ENCODE assay signal across 20 cellular contexts in genomic region chr3:146128179-146128578, GRCh38. TPM values are rescaled to one million over a fixed set of nuclear protein-coding genes. Genes with fewer than 3 reads are reported as not detected.
A peak's percentile ranks its signal among the peaks of the same experiment; 100 is the strongest.
DNase-seq lines count a peak whose midpoint lies in the region; ATAC-seq, FAIRE-seq and TF ChIP-seq lines count a peak whose summit lies in the region.
"Had no signal": no experiment of that assay in that cellular context is flagged by ENCODE, and none has a peak within 500 bp of the region (broad histone marks: within the 10 kb centered on the region; RNA-seq: fewer than 3 reads in every experiment).

No MANE protein-coding gene starts in this region.

- no peak overlapping the region for H3K4me3 Mint-ChIP-seq in osteocyte (ENCODE audit: unreplicated experiment)
- H3K4me3 Mint-ChIP-seq: CD4-positive, alpha-beta T cell; H9 had no signal

- CTCF ChIA-PET in HepG2 (lab: Yijun Ruan, JAX; ENCODE audit: low intra/inter-chr PET ratio, low total read pairs), result no interaction called here

- no peaks in the 10 kb centered on the region for H3K9me3 ChIP-seq in HepG2 (ENCODE audit: low read length)
- no peaks in the 10 kb centered on the region for H3K9me3 ChIP-seq in smooth muscle cell (replicated peaks; ENCODE audit: low read depth)
- no peaks in the 10 kb centered on the region for H3K9me3 ChIP-seq in aorta (ENCODE audit: control insufficient read depth, low read length)
- H3K9me3 ChIP-seq: Caco-2 had no signal

- peaks cover 1 to 28% of the 10 kb centered on the region in 2 experiments; a peak in 4 of 5 replicates for H3K36me3 ChIP-seq in HepG2 (replicated peaks in 1 of 2; ENCODE audit: control insufficient read depth in 1 of 2, insufficient read depth in 2 of 2, low read length in 2 of 2)
- no peaks in the 10 kb centered on the region for H3K36me3 ChIP-seq in smooth muscle cell (ENCODE audit: low read depth)
- no peaks in the 10 kb centered on the region for H3K36me3 ChIP-seq in aorta (ENCODE audit: control insufficient read depth in 1 of 2, insufficient read depth in 2 of 2, low read length in 1 of 2)

- TF ChIP-seq POLR2A in HepG2 (IDR thresholded peaks at IDR 0.05; ENCODE audit: insufficient read depth in 1 of 2, low read depth in 2 of 2, low read length in 2 of 2), result no peak

- in situ Hi-C loops in HepG2 (cut with HindIII; ENCODE audit: extremely low pct_ligation_motif_present, low pct_unique_long_range_greater_than_20kb), result no loop called here

- TF ChIP-seq EP300 in HepG2 (IDR thresholded peaks at IDR 0.05; ENCODE audit: low read depth in 2 of 2, low read length in 2 of 2) (no peak), HepG2 (CRISPR knock-in tag; IDR thresholded peaks at IDR 0.05; ENCODE audit: borderline replicate concordance) (no peak)

- TF ChIP-seq RAD21 in HepG2 (CRISPR knock-in tag; IDR thresholded peaks at IDR 0.05), result no peak

- H3K4me2 ChIP-seq in HepG2 (ENCODE audit: low read depth, low read length) (no peak overlapping the region), smooth muscle cell (peak overlapping the region; percentile 64)

- H2AFZ ChIP-seq in HepG2 (ENCODE audit: low read length) (no peak overlapping the region), smooth muscle cell (ENCODE audit: low read depth) (no peak overlapping the region)

- H3K9ac ChIP-seq in HepG2 (ENCODE audit: insufficient read depth, low read depth, low read length), result no peak overlapping the region
- H3K9ac ChIP-seq in smooth muscle cell (ENCODE audit: low read depth), result no peak overlapping the region

- no peak for FAIRE-seq in HepG2 (lab: Jason Lieb, UNC)
- FAIRE-seq: GM12892, GM18507 had no signal

- H3K27me3 Mint-ChIP-seq in osteocyte (ENCODE audit: unreplicated experiment), result no peaks in the 10 kb centered on the region
- H3K27me3 Mint-ChIP-seq: CD4-positive, alpha-beta T cell had no signal

- DNase-seq in NCI-H146 (lab: John Stamatoyannopoulos, UW) (peak; percentile 26), NCI-H146 treated with DMSO at 0.1 percent for 48 hours (lab: John Stamatoyannopoulos, UW; ENCODE audit: unreplicated experiment) (no peak), HepG2 (ENCODE audit: low spot score) (no peak), smooth muscle cell (lab: John Stamatoyannopoulos, UW; ENCODE audit: unreplicated experiment) (no peak), HCEC 1CT (no peak), aorta (no peak), osteocyte (ENCODE audit: extremely low spot score, unreplicated experiment) (no peak)
- DNase-seq: AML-193; Caco-2; CD4-positive, alpha-beta T cell; DMS153; DMS79; GDM1; GOT3; H9 had no signal

- intact Hi-C loops in HepG2 (cut with micrococcal nuclease; ENCODE audit: unreplicated experiment) (loop anchor here (5.0 kb wide), 1 partner anchor 34 kb away; the partner anchor contains the start of gene PLOD2), aorta (cut with DNase I) (loop anchor here (5.0 kb wide), 1 partner anchor 34 kb away; the partner anchor contains the start of gene PLOD2 (in 2 of the 2))

- H3K27me3 ChIP-seq in HepG2 (ENCODE audit: control insufficient read depth in 1 of 2, insufficient read depth in 2 of 2, low read length in 2 of 2) (no peaks in the 10 kb centered on the region), smooth muscle cell (ENCODE audit: low read depth) (no peaks in the 10 kb centered on the region), aorta (ENCODE audit: control insufficient read depth in 1 of 2, insufficient read depth in 2 of 2, low read length in 1 of 2) (no peaks in the 10 kb centered on the region)

- H3K4me1 ChIP-seq in HepG2 (ENCODE audit: insufficient read depth, low read length), result peaks cover 66% of the 10 kb centered on the region
- H3K4me1 ChIP-seq in smooth muscle cell (ENCODE audit: low read depth), result peaks cover 19% of the 10 kb centered on the region
- peaks cover 0 to 8% of the 10 kb centered on the region in 2 donors for H3K4me1 ChIP-seq in aorta (ENCODE audit: control insufficient read depth in 1 of 2, insufficient read depth in 2 of 2, low read length in 2 of 2)
- H3K4me1 ChIP-seq: Caco-2 had no signal

- no TSS peak for BruUV-seq in HepG2 (replicated peaks; lab: Mats Ljungman, UMichigan)

- 95% methylated on average over 1 of the region's 1 CpG for whole genome bisulfite sequencing in HepG2 (ENCODE audit: low lambda C conversion rate)
- WGBS in smooth muscle cell (ENCODE audit: low lambda C conversion rate), result 94% methylated on average over 1 of the region's 1 CpG
- 84 to 86% methylated on average over 1 of the region's 1 CpG for WGBS in aorta, 2 donors

- H3K79me2 ChIP-seq in HepG2 (ENCODE audit: insufficient read depth, low read length) (peaks cover 93% of the 10 kb centered on the region), smooth muscle cell (ENCODE audit: low read depth) (peaks cover 92% of the 10 kb centered on the region)

- peaks cover 6% of the 10 kb centered on the region for H3K36me3 Mint-ChIP-seq in osteocyte (ENCODE audit: unreplicated experiment)

- H3K9me3 Mint-ChIP-seq in osteocyte (ENCODE audit: unreplicated experiment), result peaks cover 3% of the 10 kb centered on the region
- H3K9me3 Mint-ChIP-seq: CD4-positive, alpha-beta T cell; H9 had no signal

- H4K20me1 ChIP-seq in HepG2 (ENCODE audit: insufficient read depth, low read length) (peaks cover 75% of the 10 kb centered on the region), smooth muscle cell (ENCODE audit: low read depth) (peaks cover 82% of the 10 kb centered on the region)

- POLR2A ChIA-PET in HepG2 (lab: Yijun Ruan, JAX), result interaction anchor here (1.6 kb wide), 1 partner anchor 33 kb away, joined by 9 read pairs; the partner anchor contains the start of gene PLOD2

- H3K27ac Mint-ChIP-seq in osteocyte (ENCODE audit: unreplicated experiment), result no peak overlapping the region
- H3K27ac Mint-ChIP-seq: CD4-positive, alpha-beta T cell; H9 had no signal

- peaks cover 84% of the 10 kb centered on the region for H3K4me1 Mint-ChIP-seq in osteocyte (ENCODE audit: unreplicated experiment)
- H3K4me1 Mint-ChIP-seq: H9 had no signal

- H3K27ac ChIP-seq in HepG2 (ENCODE audit: extremely low read length, insufficient read depth, low read length) (no peak overlapping the region), smooth muscle cell (ENCODE audit: low read depth) (peak overlapping the region; percentile 94), aorta (ENCODE audit: low read depth in 1 of 2, low read length in 2 of 2) (no peak overlapping the region)
- H3K27ac ChIP-seq: 22Rv1, A549, C4-2B had no signal

- TF ChIP-seq CTCF in HepG2 (CRISPR knock-in tag; IDR thresholded peaks at IDR 0.05) (no peak), smooth muscle cell (IDR thresholded peaks at IDR 0.05; ENCODE audit: borderline replicate concordance, insufficient read depth, poor library complexity, severe bottlenecking) (no peak), osteocyte (IDR thresholded peaks at IDR 0.05) (no peak)

- no peak for ATAC-seq in HepG2
- ATAC-seq in aorta (ENCODE audit: low FRiP score), result no peak
- ATAC-seq: A549 had no signal

- H3F3A ChIP-seq in smooth muscle cell (ENCODE audit: low read depth), result peaks cover 38% of the 10 kb centered on the region

- H3K4me3 ChIP-seq in HepG2 (replicated peaks in 1 of 3; ENCODE audit: insufficient read depth in 1 of 3, low read depth in 2 of 3, low read length in 3 of 3) (no peak overlapping the region), smooth muscle cell (no peak overlapping the region), aorta (ENCODE audit: low read length in 2 of 2) (no peak overlapping the region)
- H3K4me3 ChIP-seq: A549 had no signal

TF ChIP-seq in HepG2, 621 proteins besides CTCF, POLR2A, EP300 and RAD21:
- TF ChIP-seq ZNF652 (CRISPR knock-in tag; IDR thresholded peaks at IDR 0.05; ENCODE audit: borderline replicate concordance, low read depth) (peak; percentile 41; the same call in 1 of the 2 replicates), ZNF513 (CRISPR knock-in tag; conservative IDR thresholded peaks at IDR 0.05) (no peak), CEBPB (IDR thresholded peaks at IDR 0.05; ENCODE audit: borderline replicate concordance, low read depth, low read length) (no peak), HNF4A (CRISPR knock-in tag; IDR thresholded peaks at IDR 0.05) (peak; percentile 21; the same call in 1 of the 2 replicates)

RNA-seq across cellular contexts. Expression of gene PLOD2, which starts 32.8 kb away (rescaled TPM):
- 65.4 and 107 TPM in 2 replicates for total RNA-seq in HepG2 (2016; rRNA removed; fragmentation: Illumina TruSeq; extraction: Trizol)
- 55.1 and 56.4 TPM in 2 replicates for total RNA-seq in HepG2 (2016; cell fraction: cytosol; rRNA removed; fragmentation: Illumina TruSeq; extraction: Trizol; ENCODE audit: low read depth)
- 58.2 and 109 TPM in 2 replicates for total RNA-seq in HepG2 (2016; cell fraction: insoluble cytoplasmic fraction; rRNA removed; fragmentation: Illumina TruSeq; extraction: Trizol)
- total RNA-seq in HepG2 (2016; cell fraction: membrane; rRNA removed; fragmentation: Illumina TruSeq; extraction: Trizol), result 31.2 and 40.2 TPM in 2 replicates
- total RNA-seq in HepG2 (2016; cell fraction: nucleus; rRNA removed; fragmentation: Illumina TruSeq; extraction: Trizol), result 140 and 154 TPM in 2 replicates
- polyA plus RNA-seq in HepG2 (2011; rRNA removed), result 117 and 161 TPM in 2 replicates
- polyA plus RNA-seq in HepG2 (2011; cell fraction: cytosol; rRNA removed), result 48.7 and 83.1 TPM in 2 replicates
- 63.2 and 66.3 TPM in 2 replicates for polyA plus RNA-seq in HepG2 (2011; cell fraction: nucleus; rRNA removed)
- polyA plus RNA-seq in HepG2 (2012), result 380 and 471 TPM in 2 replicates
- polyA plus RNA-seq in HepG2 (2016; cell fraction: cytosol; fragmentation: Illumina TruSeq; extraction: Trizol; ENCODE audit: low read depth), result 4.4 and 5.3 TPM in 2 replicates
- polyA plus RNA-seq in HepG2 (2016; cell fraction: insoluble cytoplasmic fraction; fragmentation: Illumina TruSeq; extraction: Trizol; ENCODE audit: low read depth), result 50.2 and 53.0 TPM in 2 replicates
- polyA plus RNA-seq in HepG2 (2016; cell fraction: membrane; fragmentation: Illumina TruSeq; extraction: Trizol; ENCODE audit: low read depth), result 12.8 and 17.0 TPM in 2 replicates
- 140 and 144 TPM in 2 replicates for polyA plus RNA-seq in HepG2 (2016; cell fraction: nucleus; fragmentation: Illumina TruSeq; extraction: Trizol; ENCODE audit: insufficient read depth, low read depth)
- polyA minus RNA-seq in HepG2 (2011; rRNA and poly(A)+ RNA removed; ENCODE audit: low replicate concordance), result 4.7 and 59.2 TPM in 2 replicates
- 147 and 173 TPM in 2 replicates for polyA minus RNA-seq in HepG2 (2011; cell fraction: cytosol; rRNA and poly(A)+ RNA removed)
- polyA minus RNA-seq in HepG2 (2011; cell fraction: nucleus; rRNA and poly(A)+ RNA removed), result 370 and 469 TPM in 2 replicates
- total RNA-seq in smooth muscle cell, result 658 and 786 TPM in 2 replicates
- 293 and 372 TPM in 2 replicates for polyA plus RNA-seq in smooth muscle cell
- total RNA-seq in aorta, result 100 to 1,000 TPM; 109 to 147 TPM
- polyA plus RNA-seq in aorta, result 10 to 100 TPM; 15.4 to 30.8 TPM
- 96.1 and 97.1 TPM in 2 replicates for total RNA-seq in osteocyte
- total RNA-seq: CD4-positive, alpha-beta T cell had no signal
